8 cellular contexts compared by ENCODE assay signal in the genomic region with DNA sequence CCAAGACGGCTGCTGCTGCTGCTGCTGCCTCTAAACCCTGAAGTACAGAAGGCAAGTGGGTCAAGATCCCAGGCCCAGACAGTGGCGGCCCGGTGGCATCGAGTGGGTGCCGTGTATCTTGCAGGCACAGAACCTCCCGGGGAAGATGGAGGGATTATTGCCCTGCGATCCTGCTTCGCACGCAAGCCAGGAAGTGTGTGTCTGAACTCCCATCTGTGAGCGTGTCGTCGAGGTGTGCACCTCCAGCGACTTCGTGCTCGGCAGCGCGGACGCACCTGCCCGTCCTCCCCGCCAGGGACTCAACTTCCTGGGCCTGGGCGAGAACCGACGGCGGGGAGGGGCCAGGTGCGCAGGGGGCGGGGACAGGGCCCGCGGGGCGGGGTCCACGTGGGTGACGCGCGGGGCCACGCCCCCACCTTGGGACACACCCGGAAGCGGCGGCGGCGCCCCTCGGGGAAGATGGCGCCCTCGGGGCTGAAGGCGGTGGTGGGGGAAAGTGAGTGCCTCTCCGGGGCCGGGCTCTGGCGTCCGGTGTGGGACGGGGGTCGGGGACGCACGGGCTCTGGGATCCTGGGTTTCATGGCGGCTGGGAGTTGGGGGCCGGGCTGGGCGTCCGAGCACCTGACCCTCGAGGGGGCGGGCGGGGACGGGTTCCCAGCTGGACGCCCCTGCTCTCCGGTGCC. TPM values are rescaled to one million over a fixed set of nuclear protein-coding genes. Genes with fewer than 3 reads are reported as not detected.
DNase-seq lines count a peak whose midpoint lies in the region; ATAC-seq and TF ChIP-seq lines count a peak whose summit lies in the region.

A gene (plus strand): TSS at position 420 of the 683 bp plus-strand sequence. CDS start 40 bp downstream, at position 460.

- TF ChIP-seq CTCF in dorsolateral prefrontal cortex (IDR thresholded peaks at IDR 0.05 in 54 of 56, conservative IDR thresholded peaks at IDR 0.05 in 2 of 56; ENCODE audit: low read depth in 1 of 56, partially characterized antibody in 56 of 56), result no peak

- H3K4me3 Mint-ChIP-seq in memory B cell, result peak within 1 kb of the TSS; percentile 91

- peak within 1 kb of the TSS; percentile 97 for H3K27ac Mint-ChIP-seq in memory B cell

- H3K27me3 Mint-ChIP-seq in memory B cell, result no peaks in the 10 kb centered on the region

- intact Hi-C loops in dorsolateral prefrontal cortex (cut with DNase I), result no loop called here

- H3K4me1 Mint-ChIP-seq in memory B cell, result peaks cover 26% of the 10 kb centered on the region

- peak; percentile 51 for ATAC-seq in HG02870 (IDR thresholded peaks at IDR 0.05; ENCODE audit: unreplicated experiment)
- peak; percentile 97 for ATAC-seq in memory B cell (ENCODE audit: low read depth)
- ATAC-seq in HG03469 (IDR thresholded peaks at IDR 0.05; ENCODE audit: unreplicated experiment), result no peak

- peak within 1 kb of the TSS; percentile 84 for H3K4me3 ChIP-seq in GM08714 (ENCODE audit: low read length)
- H3K4me3 ChIP-seq in dorsolateral prefrontal cortex, result peak within 1 kb of the TSS in 44 of 59 donors; percentile 2 to 57 (median 36)

- peaks cover 1% of the 10 kb centered on the region for H3K9me3 Mint-ChIP-seq in memory B cell

- peak; percentile 90 for DNase-seq in NCI-H2196 (lab: John Stamatoyannopoulos, UW; ENCODE audit: unreplicated experiment)
- peak; percentile 94 for DNase-seq in activated CD4-positive, alpha-beta T cell treated with anti-CD3 and anti-CD28 coated beads, Interleukin-2, amount 50 U/mL, for 1 hour
- DNase-seq in dorsolateral prefrontal cortex, result no peak
- peak; percentile 93 for DNase-seq in memory B cell (ENCODE audit: low spot score in 2 of 2)
- peak; percentile 81 to 87 for DNase-seq in stimulated activated CD8-positive, alpha-beta memory T cell treated with anti-CD3 and anti-CD28 coated beads, Interleukin-4, amount 100 ng/mL, for 1 hour (ENCODE audit: low read depth in 2 of 2, low spot score in 1 of 2)

- peaks cover 0 to 40% (median 26%) of the 10 kb centered on the region in 45 donors for H3K27me3 ChIP-seq in dorsolateral prefrontal cortex

- peaks cover 16% of the 10 kb centered on the region for H3K36me3 Mint-ChIP-seq in memory B cell

- H3K27ac ChIP-seq in dorsolateral prefrontal cortex, result peak within 1 kb of the TSS in 9 of 59 donors; percentile 1 to 64 (median 32)

RNA-seq across cellular contexts. Expression of the gene that starts here (rescaled TPM):
- 10 to 100 TPM in 97 of 120 experiments, 1 to 10 TPM in 23; 4.3 to 32.5 (median 14.6) TPM for total RNA-seq in dorsolateral prefrontal cortex

Comparison
In these comparisons a context has a peak if more than half of its experiments do, and no peak if none do; other contexts are left out.
1. DNase-seq: peak in NCI-H2196 (single experiment), activated CD4-positive, alpha-beta T cell treated with anti-CD3 and anti-CD28 coated beads, Interleukin-2, amount 50 U/mL, for 1 hour (single experiment), memory B cell (2 of 2) and stimulated activated CD8-positive, alpha-beta memory T cell treated with anti-CD3 and anti-CD28 coated beads, Interleukin-4, amount 100 ng/mL, for 1 hour (2 of 2); none in dorsolateral prefrontal cortex (0 of 10).